Comparison of ENCODE assay signal across 8 cellular contexts in the genomic region with DNA sequence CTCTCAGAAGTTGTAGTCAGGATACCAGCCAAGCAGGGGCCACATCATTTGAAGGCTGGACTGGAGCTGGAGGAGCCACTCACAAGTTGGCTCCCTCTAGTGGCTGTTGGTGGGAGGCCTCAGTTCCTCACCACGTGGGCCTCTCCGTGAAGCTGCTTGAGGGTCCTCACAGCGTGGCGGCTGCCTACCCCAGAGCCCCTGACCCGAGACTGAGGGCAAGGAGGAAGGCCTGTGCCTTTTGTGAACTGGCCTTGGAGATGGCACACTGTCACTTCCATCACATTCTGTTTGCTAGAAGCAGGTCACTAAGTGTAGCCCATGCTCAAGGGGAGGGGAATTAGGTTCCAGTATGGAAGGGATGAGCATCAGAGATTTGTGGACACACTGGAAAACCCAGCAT. TPM values are rescaled to one million over a fixed set of nuclear protein-coding genes. Genes with fewer than 3 reads are reported as not detected.
DNase-seq lines count a peak whose midpoint lies in the region; ATAC-seq and TF ChIP-seq lines count a peak whose summit lies in the region.

No MANE protein-coding gene starts in this region.

- peaks cover 66% of the 10 kb centered on the region for H4K20me1 ChIP-seq in SK-N-SH (ENCODE audit: insufficient read depth)
- peaks cover 100% of the 10 kb centered on the region for H4K20me1 ChIP-seq in smooth muscle cell (ENCODE audit: low read depth)

- H3K9me3 ChIP-seq in KOPT-K1 (ENCODE audit: insufficient read depth, low read length, poor library complexity, severe bottlenecking): no peaks in the 10 kb centered on the region
- H3K9me3 ChIP-seq in SK-N-SH: no peaks in the 10 kb centered on the region
- H3K9me3 ChIP-seq in heart right ventricle: no peaks in the 10 kb centered on the region
- H3K9me3 ChIP-seq in smooth muscle cell (replicated peaks; ENCODE audit: low read depth): no peaks in the 10 kb centered on the region

- CTCF ChIA-PET in SK-N-SH (lab: Yijun Ruan, JAX): interaction anchor here (0.6 to 12.3 kb wide), 37 partner anchors 8 to 295 kb away, joined by 3 to 154 read pairs (median 4); a partner anchor contains a TSS

- H3K79me2 ChIP-seq in SK-N-SH (ENCODE audit: insufficient read depth) (peaks cover 75% of the 10 kb centered on the region), smooth muscle cell (ENCODE audit: low read depth) (peaks cover 60% of the 10 kb centered on the region)

- no peaks in the 10 kb centered on the region for H3K4me1 ChIP-seq in SK-N-SH (ENCODE audit: control insufficient read depth in 1 of 2, insufficient read depth in 2 of 2, low read depth in 1 of 2, low read length in 1 of 2)
- H3K4me1 ChIP-seq in heart right ventricle: peaks cover 7 to 59% (median 22%) of the 10 kb centered on the region in 9 donors
- H3K4me1 ChIP-seq in smooth muscle cell (ENCODE audit: low read depth): no peaks in the 10 kb centered on the region

- H2AFZ ChIP-seq in SK-N-SH (ENCODE audit: low read depth): no peak overlapping the region
- no peak overlapping the region for H2AFZ ChIP-seq in smooth muscle cell (ENCODE audit: low read depth)

- TF ChIP-seq EP300 in SK-N-SH (IDR thresholded peaks at IDR 0.05; ENCODE audit: borderline replicate concordance in 1 of 2, low read depth in 1 of 2, low read length in 1 of 2): no peak

- no CpG with 5 or more reads among the region's 5 CpGs for WGBS in SK-N-SH (ENCODE audit: low lambda C conversion rate)
- 48 to 54% methylated on average over 5 of the region's 5 CpGs for WGBS in heart right ventricle, 2 donors
- 50% methylated on average over 5 of the region's 5 CpGs for WGBS in smooth muscle cell (ENCODE audit: low lambda C conversion rate)

- H3K27me3 ChIP-seq in SK-N-SH (ENCODE audit: insufficient read depth) (no peaks in the 10 kb centered on the region), heart right ventricle (no peaks in the 10 kb centered on the region), smooth muscle cell (ENCODE audit: low read depth) (no peaks in the 10 kb centered on the region)

- H3K36me3 ChIP-seq in KOPT-K1 (ENCODE audit: insufficient read depth, low read length) (no peaks in the 10 kb centered on the region), SK-N-SH (replicated peaks in 1 of 2; ENCODE audit: control insufficient read depth in 1 of 2, insufficient read depth in 2 of 2, low read length in 1 of 2) (peaks cover 3 to 4% of the 10 kb centered on the region in 2 experiments), heart right ventricle (peaks cover 0 to 36% (median 9%) of the 10 kb centered on the region in 9 donors), smooth muscle cell (ENCODE audit: low read depth) (no peaks in the 10 kb centered on the region)

- ATAC-seq in heart right ventricle (peak in 6 of 8 donors; percentile 26 to 41 (median 36)), HG02938 (IDR thresholded peaks at IDR 0.05; ENCODE audit: unreplicated experiment) (no peak), HG03135 (IDR thresholded peaks at IDR 0.05; ENCODE audit: unreplicated experiment) (no peak)

- H3K4me3 ChIP-seq in SK-N-SH (ENCODE audit: low read depth in 2 of 2, low read length in 1 of 2) (no peak overlapping the region), heart right ventricle (no peak overlapping the region), smooth muscle cell (no peak overlapping the region)

- no peak overlapping the region for H3K4me2 ChIP-seq in SK-N-SH
- no peak overlapping the region for H3K4me2 ChIP-seq in smooth muscle cell

- DNase-seq in DMS153 treated with DMSO at 0.1 percent for 48 hours (lab: John Stamatoyannopoulos, UW; ENCODE audit: unreplicated experiment) (peak; percentile 28), SK-N-SH (peak; percentile 84), heart right ventricle (peak; percentile 53 to 55), smooth muscle cell (lab: John Stamatoyannopoulos, UW; ENCODE audit: unreplicated experiment) (no peak)
- DNase-seq in activated naive CD4-positive, alpha-beta T cell treated with anti-CD3 and anti-CD28 coated beads, Interleukin-2, amount 50 U/mL, for 16 hours: peak; percentile 75

- H3K9me2 ChIP-seq in SK-N-SH: no peaks in the 10 kb centered on the region

- H3K27ac ChIP-seq in KOPT-K1 (ENCODE audit: low read depth, low read length, poor library complexity, severe bottlenecking) (peak overlapping the region; percentile 3), SK-N-SH (ENCODE audit: low read depth in 2 of 2, low read length in 1 of 2) (no peak overlapping the region), heart right ventricle (peak overlapping the region in 1 of 10 donors; percentile 31), smooth muscle cell (ENCODE audit: low read depth) (no peak overlapping the region)

- intact Hi-C loops in heart right ventricle (cut with DNase I): loop anchor here in 6 of 10 donors (5.0 to 10.0 kb wide), 5 partner anchors 36 to 156 kb away; no protein-coding TSS in a partner anchor

- TF ChIP-seq CTCF in SK-N-SH (IDR thresholded peaks at IDR 0.05) (peak; percentile 85), heart right ventricle (IDR thresholded peaks at IDR 0.05) (peak; percentile 61 to 92 (median 79)), smooth muscle cell (IDR thresholded peaks at IDR 0.05; ENCODE audit: borderline replicate concordance, insufficient read depth, poor library complexity, severe bottlenecking) (peak; percentile 68)

- POLR2A ChIA-PET in SK-N-SH (lab: Yijun Ruan, JAX): no interaction called here

- H3F3A ChIP-seq in SK-N-SH (replicated peaks; ENCODE audit: insufficient read depth) (no peaks in the 10 kb centered on the region), smooth muscle cell (ENCODE audit: low read depth) (no peaks in the 10 kb centered on the region)

- peak; percentile 63 for TF ChIP-seq RAD21 in SK-N-SH (IDR thresholded peaks at IDR 0.05; ENCODE audit: low read length)

- H3K9ac ChIP-seq in SK-N-SH (no peak overlapping the region), smooth muscle cell (ENCODE audit: low read depth) (no peak overlapping the region)

TF ChIP-seq in SK-N-SH, 30 proteins besides CTCF, POLR2A, EP300 and RAD21:
- TF ChIP-seq, protein P1, sequence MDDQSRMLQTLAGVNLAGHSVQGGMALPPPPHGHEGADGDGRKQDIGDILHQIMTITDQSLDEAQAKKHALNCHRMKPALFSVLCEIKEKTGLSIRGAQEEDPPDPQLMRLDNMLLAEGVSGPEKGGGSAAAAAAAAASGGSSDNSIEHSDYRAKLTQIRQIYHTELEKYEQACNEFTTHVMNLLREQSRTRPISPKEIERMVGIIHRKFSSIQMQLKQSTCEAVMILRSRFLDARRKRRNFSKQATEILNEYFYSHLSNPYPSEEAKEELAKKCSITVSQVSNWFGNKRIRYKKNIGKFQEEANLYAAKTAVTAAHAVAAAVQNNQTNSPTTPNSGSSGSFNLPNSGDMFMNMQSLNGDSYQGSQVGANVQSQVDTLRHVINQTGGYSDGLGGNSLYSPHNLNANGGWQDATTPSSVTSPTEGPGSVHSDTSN (IDR thresholded peaks at IDR 0.05): no peak
- TF ChIP-seq, protein P2, sequence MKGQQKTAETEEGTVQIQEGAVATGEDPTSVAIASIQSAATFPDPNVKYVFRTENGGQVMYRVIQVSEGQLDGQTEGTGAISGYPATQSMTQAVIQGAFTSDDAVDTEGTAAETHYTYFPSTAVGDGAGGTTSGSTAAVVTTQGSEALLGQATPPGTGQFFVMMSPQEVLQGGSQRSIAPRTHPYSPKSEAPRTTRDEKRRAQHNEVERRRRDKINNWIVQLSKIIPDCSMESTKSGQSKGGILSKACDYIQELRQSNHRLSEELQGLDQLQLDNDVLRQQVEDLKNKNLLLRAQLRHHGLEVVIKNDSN (IDR thresholded peaks at IDR 0.05; ENCODE audit: borderline replicate concordance, low read depth): peak; percentile 56; the same call in 1 of the 2 replicates
- TF ChIP-seq MXI1 (IDR thresholded peaks at IDR 0.05; ENCODE audit: low read depth, low read length) (peak; percentile 70; the same call in 1 of the 2 replicates), RCOR1 (IDR thresholded peaks at IDR 0.05; ENCODE audit: low read length) (no peak), NRF1 (IDR thresholded peaks at IDR 0.05; ENCODE audit: low read depth, low read length) (no peak), RXRA (IDR thresholded peaks at IDR 0.05; ENCODE audit: borderline replicate concordance, low read depth) (no peak), GABPA (IDR thresholded peaks at IDR 0.05; ENCODE audit: low read depth) (no peak), SMC3 (IDR thresholded peaks at IDR 0.05; ENCODE audit: low read depth, low read length) (peak; percentile 75), SIN3A (IDR thresholded peaks at IDR 0.05; ENCODE audit: borderline replicate concordance, low read depth, low read length) (no peak), MEF2A (IDR thresholded peaks at IDR 0.05; ENCODE audit: borderline replicate concordance, low read depth) (no peak), FOXJ3 (CRISPR knock-in tag; IDR thresholded peaks at IDR 0.05) (no peak), CHD2 (IDR thresholded peaks at IDR 0.05; ENCODE audit: low read length, partially characterized antibody) (no peak), TAF1 (IDR thresholded peaks at IDR 0.05; ENCODE audit: borderline replicate concordance, low read depth, low read length) (no peak)
- TF ChIP-seq, protein P3, sequence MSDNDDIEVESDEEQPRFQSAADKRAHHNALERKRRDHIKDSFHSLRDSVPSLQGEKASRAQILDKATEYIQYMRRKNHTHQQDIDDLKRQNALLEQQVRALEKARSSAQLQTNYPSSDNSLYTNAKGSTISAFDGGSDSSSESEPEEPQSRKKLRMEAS (IDR thresholded peaks at IDR 0.05; ENCODE audit: low read depth): peak; percentile 77

RNA-seq across cellular contexts. Expression of a gene that starts 14.6 kb away (rescaled TPM):
- 14.6 and 32.4 TPM in 2 replicates for polyA plus RNA-seq in SK-N-SH (2012; rRNA removed)
- polyA plus RNA-seq in SK-N-SH (2012; cell fraction: cytosol; rRNA removed): 14.6 and 27.8 TPM in 2 replicates
- 33.0 and 35.6 TPM in 2 replicates for polyA plus RNA-seq in SK-N-SH (2012; cell fraction: nucleus; rRNA removed)
- total RNA-seq in heart right ventricle: 10 to 100 TPM; 57.4 to 83.2 (median 68.8) TPM
- polyA plus RNA-seq in heart right ventricle: 10 to 100 TPM; 28.2 to 40.7 TPM
- total RNA-seq in smooth muscle cell: 16.3 and 16.9 TPM in 2 replicates
- 57.4 and 71.5 TPM in 2 replicates for polyA plus RNA-seq in smooth muscle cell

RNA-seq across cellular contexts. Expression of a gene that starts 27.1 kb away (rescaled TPM):
- polyA plus RNA-seq in SK-N-SH (2012; rRNA removed) (0.05 and 0.13 TPM in 2 replicates), heart right ventricle (1 to 10 TPM; 1.0 to 1.4 TPM), smooth muscle cell (0.43 and 1.2 TPM in 2 replicates)
- 0.03 and 0.04 TPM in 2 replicates for polyA plus RNA-seq in SK-N-SH (2012; cell fraction: cytosol; rRNA removed)
- 0.15 and 0.21 TPM in 2 replicates for polyA plus RNA-seq in SK-N-SH (2012; cell fraction: nucleus; rRNA removed)
- total RNA-seq in heart right ventricle (1 to 10 TPM in 5 of 10 donors, under 1 TPM in 5; 0.42 to 8.9 (median 0.99) TPM), smooth muscle cell (1.5 and 1.8 TPM in 2 replicates)

RNA-seq across cellular contexts. Expression of a gene that starts 46.5 kb away (rescaled TPM):
- polyA plus RNA-seq in SK-N-SH (2012; rRNA removed) (479 and 519 TPM in 2 replicates), heart right ventricle (1,000 to 10,000 TPM in 1 of 2 donors, 100 to 1,000 TPM in 1; 679 to 1,254 TPM), smooth muscle cell (235 and 274 TPM in 2 replicates)
- 268 and 361 TPM in 2 replicates for polyA plus RNA-seq in SK-N-SH (2012; cell fraction: cytosol; rRNA removed)
- polyA plus RNA-seq in SK-N-SH (2012; cell fraction: nucleus; rRNA removed): 542 and 572 TPM in 2 replicates
- total RNA-seq in heart right ventricle (100 to 1,000 TPM; 653 to 857 (median 758) TPM), smooth muscle cell (145 and 146 TPM in 2 replicates)

Comparison
In these comparisons a context has a peak if more than half of its experiments do, and no peak if none do; other contexts are left out.
1. ATAC-seq: peak in heart right ventricle (6 of 8); none in HG02938 (single experiment) and HG03135 (single experiment).
2. Peak in every context shown above with its lines, with median percentiles within 50 percentile points of each other: CTCF ChIP-seq.